ENCODE assay signal across 9 cellular contexts in the genomic region with DNA sequence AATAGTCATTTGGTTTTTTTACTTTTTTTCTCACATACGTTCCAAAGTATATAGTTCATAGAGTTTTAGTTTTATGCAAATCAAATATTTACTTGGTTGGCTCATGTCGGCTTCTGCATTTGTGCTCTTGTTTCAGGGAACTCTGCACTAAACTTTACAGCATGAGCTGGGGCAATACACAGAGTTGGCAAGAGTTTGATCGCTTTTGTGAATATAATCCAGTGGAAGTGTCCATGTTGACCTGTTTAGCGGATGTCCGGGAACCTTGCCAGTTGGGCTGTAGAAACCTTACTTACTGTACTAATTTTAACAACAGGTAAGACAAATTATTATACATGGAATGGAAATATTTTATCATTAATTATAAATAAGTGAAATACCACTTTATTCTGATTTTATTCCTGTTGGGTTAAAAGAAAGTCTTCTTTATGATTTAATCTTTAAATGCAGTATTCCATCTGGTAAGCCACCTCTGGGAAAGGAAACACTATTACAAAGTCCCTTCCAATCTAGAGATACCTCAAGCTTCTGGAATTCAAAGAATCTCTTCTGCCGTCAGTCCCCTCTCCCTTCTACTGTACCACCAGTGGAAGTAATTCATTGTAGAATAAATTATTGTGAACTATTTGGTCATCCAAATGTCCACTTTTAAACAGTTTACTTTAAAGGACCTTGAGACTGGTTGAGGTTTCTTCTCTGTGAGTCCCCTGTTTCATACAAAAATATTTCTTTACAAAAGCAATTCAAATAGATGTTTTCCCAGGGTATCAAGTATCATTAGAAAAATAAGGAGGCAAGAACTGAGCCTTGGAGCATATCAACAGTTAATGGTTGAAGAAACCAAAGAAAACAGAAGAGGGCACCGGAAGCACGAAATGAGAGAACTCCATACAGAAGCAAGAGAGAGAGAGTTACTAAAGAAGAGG. TPM values are rescaled to one million over a fixed set of nuclear protein-coding genes. Genes with fewer than 3 reads are reported as not detected.
DNase-seq lines count a peak whose midpoint lies in the region; ATAC-seq and TF ChIP-seq lines count a peak whose summit lies in the region.
"Had no signal": no experiment of that assay in that cellular context is flagged by ENCODE, and none has a peak within 500 bp of the region (broad histone marks: within the 10 kb centered on the region; RNA-seq: fewer than 3 reads in every experiment).

No MANE protein-coding gene starts in this region.

- H3K9ac ChIP-seq in endodermal cell (ENCODE audit: extremely low read depth, low read length, poor library complexity, severe bottlenecking) (no peak overlapping the region), neural progenitor cell (no peak overlapping the region)

- 78 to 91% methylated on average over 3 to 7 of the region's 8 CpGs for WGBS in endodermal cell (ENCODE audit: insufficient coverage in 1 of 2, insufficient read length in 1 of 2), 2 experiments

- no peaks in the 10 kb centered on the region for H3K27me3 ChIP-seq in endodermal cell (ENCODE audit: control insufficient read depth, insufficient read depth, low read length, poor library complexity, severe bottlenecking)
- no peaks in the 10 kb centered on the region for H3K27me3 ChIP-seq in neural progenitor cell

- H3K4me3 ChIP-seq in OCI-LY7 (ENCODE audit: low read depth, low read length, poor library complexity, severe bottlenecking) (no peak overlapping the region), endodermal cell (ENCODE audit: low read length) (no peak overlapping the region), neural progenitor cell (no peak overlapping the region)

- H3K27ac Mint-ChIP-seq in endodermal cell (peak overlapping the region; percentile 57), neural progenitor cell (no peak overlapping the region)
- H3K27ac Mint-ChIP-seq in activated naive CD4-positive, alpha-beta T cell treated with anti-CD3 and anti-CD28 coated beads, Interleukin-2, amount 50 U/mL, for 72 hours = peak overlapping the region in 1 of 2 donors; percentile 10

- DNase-seq in Daoy (ENCODE audit: low read depth) (peak; percentile 65), OCI-LY7 (ENCODE audit: low spot score) (no peak), endodermal cell (no peak), neural progenitor cell (ENCODE audit: low spot score) (no peak), NCI-H69 (lab: John Stamatoyannopoulos, UW) (no peak), COR-L47 (lab: John Stamatoyannopoulos, UW) (no peak)
- DNase-seq in activated naive CD4-positive, alpha-beta T cell treated with anti-CD3 and anti-CD28 coated beads, Interleukin-2, amount 50 U/mL, for 72 hours (ENCODE audit: low spot score in 2 of 2) = no peak
- DNase-seq: activated CD4-positive, alpha-beta T cell treated with anti-CD3 and anti-CD28 coated beads for 48 hours had no signal

- no peaks in the 10 kb centered on the region for H4K20me1 ChIP-seq in OCI-LY7 (ENCODE audit: insufficient read depth, low read length)
- H4K20me1 ChIP-seq in neural progenitor cell (ENCODE audit: low read depth) = no peaks in the 10 kb centered on the region

- H3K4me1 Mint-ChIP-seq in endodermal cell = peaks cover 22% of the 10 kb centered on the region
- no peaks in the 10 kb centered on the region for H3K4me1 Mint-ChIP-seq in neural progenitor cell

- H3K9me2 ChIP-seq in OCI-LY7 (ENCODE audit: insufficient read depth, low read length) = no peaks in the 10 kb centered on the region

- H3K9me3 Mint-ChIP-seq in endodermal cell (peaks cover 11% of the 10 kb centered on the region), neural progenitor cell (peaks cover 5% of the 10 kb centered on the region)
- H3K9me3 Mint-ChIP-seq in activated naive CD4-positive, alpha-beta T cell treated with anti-CD3 and anti-CD28 coated beads, Interleukin-2, amount 50 U/mL, for 72 hours = peaks cover 4 to 6% of the 10 kb centered on the region in 2 donors

- H3K27me3 Mint-ChIP-seq in endodermal cell (ENCODE audit: insufficient read depth) (no peaks in the 10 kb centered on the region), neural progenitor cell (ENCODE audit: insufficient read depth, low read depth) (peaks cover under 1% of the 10 kb centered on the region)

- H3K79me2 ChIP-seq in OCI-LY7 (ENCODE audit: insufficient read depth, low read depth, low read length) = no peaks in the 10 kb centered on the region
- H3K79me2 ChIP-seq in neural progenitor cell (ENCODE audit: low read depth) = no peaks in the 10 kb centered on the region

- no peak overlapping the region for H3K4me3 Mint-ChIP-seq in endodermal cell
- H3K4me3 Mint-ChIP-seq in neural progenitor cell = no peak overlapping the region

- POLR2A ChIA-PET in OCI-LY7 (lab: Charles Lee) = no interaction called here

- H3K36me3 ChIP-seq in OCI-LY7 (ENCODE audit: insufficient read depth, low read length) (no peaks in the 10 kb centered on the region), endodermal cell (ENCODE audit: control insufficient read depth, insufficient read depth, low read length) (peaks cover 8% of the 10 kb centered on the region), neural progenitor cell (peaks cover 5% of the 10 kb centered on the region)

- CTCF ChIA-PET in OCI-LY7 (lab: Charles Lee; ENCODE audit: unreplicated experiment) = no interaction called here

- intact Hi-C loops in OCI-LY7 (cut with micrococcal nuclease; ENCODE audit: unreplicated experiment) = no loop called here

- TF ChIP-seq CTCF in OCI-LY7 (conservative IDR thresholded peaks at IDR 0.05; ENCODE audit: low read length) = 0 out of 2 replicates have a peak, but pooled peaks have one; percentile 17
- peak; percentile 32 for TF ChIP-seq CTCF in endodermal cell (conservative IDR thresholded peaks at IDR 0.05)
- peak; percentile 6 for TF ChIP-seq CTCF in neural progenitor cell (IDR thresholded peaks at IDR 0.05)

- H3K9me3 ChIP-seq in OCI-LY7 (ENCODE audit: low read length) (0 out of 2 replicates have a peak, but pooled peaks cover 6% of the 10 kb centered on the region), endodermal cell (ENCODE audit: control insufficient read depth, low read length) (peaks cover 9% of the 10 kb centered on the region), neural progenitor cell (ENCODE audit: low read depth) (no peaks in the 10 kb centered on the region)

- no peak overlapping the region for H2AFZ ChIP-seq in OCI-LY7 (ENCODE audit: low read length)
- no peak overlapping the region for H2AFZ ChIP-seq in neural progenitor cell (replicated peaks)

- no TSS peak for BruUV-seq in OCI-LY7 (replicated peaks; lab: Mats Ljungman, UMichigan)

- H3F3A ChIP-seq in neural progenitor cell (ENCODE audit: low read depth) = peaks cover 10% of the 10 kb centered on the region

- no peak for ATAC-seq in GM18517 (IDR thresholded peaks at IDR 0.05; ENCODE audit: unreplicated experiment)
- no peak for ATAC-seq in activated naive CD4-positive, alpha-beta T cell treated with anti-CD3 and anti-CD28 coated beads, Interleukin-2, amount 50 U/mL, for 72 hours

- H3K27ac ChIP-seq in OCI-LY7 (ENCODE audit: low read depth, low read length, poor library complexity, severe bottlenecking) = no peak overlapping the region
- H3K27ac ChIP-seq in endodermal cell (ENCODE audit: low read depth, low read length) = no peak overlapping the region
- no peak overlapping the region for H3K27ac ChIP-seq in neural progenitor cell

- H3K4me1 ChIP-seq in OCI-LY7 (ENCODE audit: insufficient read depth, low read length, poor library complexity, severe bottlenecking) (no peaks in the 10 kb centered on the region), endodermal cell (ENCODE audit: control insufficient read depth, insufficient read depth, low read length) (no peaks in the 10 kb centered on the region), neural progenitor cell (no peaks in the 10 kb centered on the region)

- no peak overlapping the region for H3K4me2 ChIP-seq in OCI-LY7 (ENCODE audit: low read length)
- H3K4me2 ChIP-seq in neural progenitor cell = no peak overlapping the region

- H3K36me3 Mint-ChIP-seq in endodermal cell (ENCODE audit: low read depth) (peaks cover 15% of the 10 kb centered on the region), neural progenitor cell (peaks cover 17% of the 10 kb centered on the region)
- peaks cover 0 to 14% of the 10 kb centered on the region in 2 donors for H3K36me3 Mint-ChIP-seq in activated naive CD4-positive, alpha-beta T cell treated with anti-CD3 and anti-CD28 coated beads, Interleukin-2, amount 50 U/mL, for 72 hours

RNA-seq across cellular contexts. Expression of gene GLIPR2, which starts 45.2 kb away (rescaled TPM):
- total RNA-seq in Daoy (2014; rRNA removed; shearing (Covaris generic)) = 27.8 and 29.9 TPM in 2 replicates
- total RNA-seq in OCI-LY7 (2014; rRNA removed; shearing (Covaris generic)) = not detected in 2 replicates
- total RNA-seq in OCI-LY7 (2022) (not detected in 2 replicates), endodermal cell (10 to 100 TPM; 38.6 to 54.2 TPM), neural progenitor cell (ENCODE audit: low replicate concordance) (12.4 and 17.4 TPM in 2 replicates)
- 26.4 TPM for polyA plus RNA-seq in endodermal cell (2013, experiment 1 of 2)
- polyA plus RNA-seq in endodermal cell (2013, experiment 2 of 2) = 34.6 TPM
- total RNA-seq in activated naive CD4-positive, alpha-beta T cell treated with anti-CD3 and anti-CD28 coated beads, Interleukin-2, amount 50 U/mL, for 72 hours = 10 to 100 TPM in 1 of 2 donors, 1 to 10 TPM in 1; 4.0 to 17.0 TPM

RNA-seq across cellular contexts. Expression of gene RECK, which starts 54.6 kb away (rescaled TPM):
- total RNA-seq in Daoy (2014; rRNA removed; shearing (Covaris generic)) = 6.2 and 7.6 TPM in 2 replicates
- total RNA-seq in OCI-LY7 (2014; rRNA removed; shearing (Covaris generic)) = 3.0 and 6.0 TPM in 2 replicates
- total RNA-seq in OCI-LY7 (2022) (6.5 and 8.1 TPM in 2 replicates), endodermal cell (10 to 100 TPM; 11.5 to 16.1 TPM), neural progenitor cell (ENCODE audit: low replicate concordance) (11.0 and 12.2 TPM in 2 replicates)
- 11.4 TPM for polyA plus RNA-seq in endodermal cell (2013, experiment 1 of 2)
- 12.3 TPM for polyA plus RNA-seq in endodermal cell (2013, experiment 2 of 2)
- 1 to 10 TPM; 7.0 to 7.6 TPM for total RNA-seq in activated naive CD4-positive, alpha-beta T cell treated with anti-CD3 and anti-CD28 coated beads, Interleukin-2, amount 50 U/mL, for 72 hours
